8 cellular contexts compared by ENCODE assay signal in genomic region chr2:74186706-74187105, GRCh38. TPM values are rescaled to one million over a fixed set of nuclear protein-coding genes. Genes with fewer than 3 reads are reported as not detected.
DNase-seq lines count a peak whose midpoint lies in the region; ATAC-seq, FAIRE-seq and TF ChIP-seq lines count a peak whose summit lies in the region.
"Not testable (repeated sequence)": the region's sequence is repeated elsewhere in the genome, so short reads cannot be mapped to it uniquely, and the experiment has no call there.

No MANE protein-coding gene starts in this region.

- H3K4me1 Mint-ChIP-seq in activated CD4-positive, alpha-beta T cell treated with anti-CD3 and anti-CD28 coated beads, Interleukin-2, amount 10 ng/mL, durations not matched to agents 7 days and 5 days: peaks cover 26% of the 10 kb centered on the region
- H3K4me1 Mint-ChIP-seq in activated T-helper 17 cell treated with anti-CD3 and anti-CD28 coated beads, Interleukin-2, amount 50 U/mL, for 72 hours: not testable (repeated sequence)
- peaks cover 14% of the 10 kb centered on the region for H3K4me1 Mint-ChIP-seq in memory B cell

- not testable (repeated sequence) for H3K9me3 Mint-ChIP-seq in activated CD4-positive, alpha-beta T cell treated with anti-CD3 and anti-CD28 coated beads, Interleukin-2, amount 10 ng/mL, durations not matched to agents 7 days and 5 days; activated T-helper 17 cell treated with anti-CD3 and anti-CD28 coated beads, Interleukin-2, amount 50 U/mL, for 72 hours; memory B cell

- peak overlapping the region; percentile 96 for H2AFZ ChIP-seq in K562 (ENCODE audit: low read depth, low read length)

- TF ChIP-seq CTCF in HL-60 (IDR thresholded peaks at IDR 0.05; ENCODE audit: insufficient read depth, low read length); RWPE1 (conservative IDR thresholded peaks at IDR 0.05; ENCODE audit: low read depth); K562 (IDR thresholded peaks at IDR 0.05 in 2 of 3, conservative IDR thresholded peaks at IDR 0.05 in 1 of 3; ENCODE audit: insufficient read depth in 2 of 3, low read depth in 1 of 3, low read length in 3 of 3); spleen (IDR thresholded peaks at IDR 0.05 in 8 of 11, conservative IDR thresholded peaks at IDR 0.05 in 3 of 11); upper lobe of right lung (IDR thresholded peaks at IDR 0.05): not testable (repeated sequence)

- H3K36me3 ChIP-seq in K562 (ENCODE audit: control insufficient read depth, insufficient read depth, low read length); spleen; upper lobe of right lung: not testable (repeated sequence)

- not testable (repeated sequence) for ATAC-seq in activated T-helper 17 cell treated with anti-CD3 and anti-CD28 coated beads, Interleukin-2, amount 50 U/mL, for 72 hours (replicated peaks); K562; memory B cell (ENCODE audit: low read depth); upper lobe of right lung

- H3K27ac ChIP-seq in HL-60 (replicated peaks): peak overlapping the region; percentile 98
- peak overlapping the region; percentile 19 for H3K27ac ChIP-seq in RWPE1
- peak overlapping the region; percentile 87 for H3K27ac ChIP-seq in K562 (ENCODE audit: extremely low read depth, low read depth, low read length)
- peak overlapping the region in 6 of 8 donors; percentile 84 to 99 (median 90) for H3K27ac ChIP-seq in spleen
- peak overlapping the region; percentile 78 for H3K27ac ChIP-seq in upper lobe of right lung

- BruUV-seq in K562 (replicated peaks; lab: Mats Ljungman, UMichigan): not testable (repeated sequence)

- POLR2A ChIA-PET in RWPE1 (lab: Yijun Ruan, JAX; ENCODE audit: low non-redundant PET); activated CD4-positive, alpha-beta T cell treated with anti-CD3 and anti-CD28 coated beads, Interleukin-2, amount 10 ng/mL, durations not matched to agents 7 days and 5 days (lab: Charles Lee): not testable (repeated sequence)
- POLR2A ChIA-PET in K562 (lab: Yijun Ruan, JAX): interaction anchor here (1.3 to 4.8 kb wide), 2 partner anchors 11 to 19 kb away, joined by 4 to 38 read pairs; partner anchors contain the start of gene MTHFD2

- not testable (repeated sequence) for TF ChIP-seq EP300 in K562 (IDR thresholded peaks at IDR 0.05; ENCODE audit: low read length)

- H3K79me2 ChIP-seq in K562 (ENCODE audit: control insufficient read depth, insufficient read depth, low read length): not testable (repeated sequence)

- H3K4me3 Mint-ChIP-seq in activated CD4-positive, alpha-beta T cell treated with anti-CD3 and anti-CD28 coated beads, Interleukin-2, amount 10 ng/mL, durations not matched to agents 7 days and 5 days; memory B cell: not testable (repeated sequence)
- H3K4me3 Mint-ChIP-seq in activated T-helper 17 cell treated with anti-CD3 and anti-CD28 coated beads, Interleukin-2, amount 50 U/mL, for 72 hours: peak overlapping the region; percentile 71

- H3K27ac Mint-ChIP-seq in activated CD4-positive, alpha-beta T cell treated with anti-CD3 and anti-CD28 coated beads, Interleukin-2, amount 10 ng/mL, durations not matched to agents 7 days and 5 days: peak overlapping the region; percentile 54
- H3K27ac Mint-ChIP-seq in activated T-helper 17 cell treated with anti-CD3 and anti-CD28 coated beads, Interleukin-2, amount 50 U/mL, for 72 hours: not testable (repeated sequence)
- H3K27ac Mint-ChIP-seq in memory B cell: peak overlapping the region; percentile 92

- TF ChIP-seq POLR2A in K562 (conservative IDR thresholded peaks at IDR 0.05); spleen (IDR thresholded peaks at IDR 0.05): not testable (repeated sequence)

- not testable (repeated sequence) for H3K27me3 ChIP-seq in HL-60 (ENCODE audit: insufficient read depth, poor library complexity, severe bottlenecking); K562 (ENCODE audit: control insufficient read depth in 2 of 2, insufficient read depth in 2 of 2, low read length in 2 of 2); spleen (replicated peaks in 1 of 7); upper lobe of right lung

- not testable (repeated sequence) for H3K4me3 ChIP-seq in HL-60 (replicated peaks; ENCODE audit: insufficient read depth, low read length); K562; upper lobe of right lung
- H3K4me3 ChIP-seq in spleen: peak overlapping the region in 1 of 8 donors; percentile 57

- TF ChIP-seq RAD21 in K562 (CRISPR knock-in tag; conservative IDR thresholded peaks at IDR 0.05 in 1 of 2, IDR thresholded peaks at IDR 0.05 in 1 of 2): not testable (repeated sequence)

- not testable (repeated sequence) for H4K20me1 ChIP-seq in K562 (replicated peaks; ENCODE audit: control insufficient read depth, insufficient read depth, low read length)

- H3K9me1 ChIP-seq in K562 (ENCODE audit: control insufficient read depth, insufficient read depth, low read length): not testable (repeated sequence)

- FAIRE-seq in K562 (lab: Jason Lieb, UNC): not testable (repeated sequence)

- peak overlapping the region; percentile 70; the same call in 1 of the 2 replicates for H3K4me2 ChIP-seq in K562 (ENCODE audit: insufficient read depth, low read length)

- in situ Hi-C loops in K562 (cut with MboI): not testable (repeated sequence)

- intact Hi-C loops in K562 (cut with micrococcal nuclease): loop anchor here (1.0 kb wide), 1 partner anchor 12 kb away; the partner anchor contains the start of gene MTHFD2
- intact Hi-C loops in spleen (cut with DNase I; ENCODE audit: low total_unique reads); upper lobe of right lung (cut with DNase I): not testable (repeated sequence)

- H3K36me3 Mint-ChIP-seq in activated CD4-positive, alpha-beta T cell treated with anti-CD3 and anti-CD28 coated beads, Interleukin-2, amount 10 ng/mL, durations not matched to agents 7 days and 5 days (ENCODE audit: low read depth); activated T-helper 17 cell treated with anti-CD3 and anti-CD28 coated beads, Interleukin-2, amount 50 U/mL, for 72 hours (ENCODE audit: low read depth); memory B cell: not testable (repeated sequence)

- CTCF ChIA-PET in RWPE1 (lab: Yijun Ruan, JAX); K562 (lab: Yijun Ruan, JAX; ENCODE audit: low intra/inter-chr PET ratio): not testable (repeated sequence)
- CTCF ChIA-PET in activated CD4-positive, alpha-beta T cell treated with anti-CD3 and anti-CD28 coated beads, Interleukin-2, amount 10 ng/mL, durations not matched to agents 7 days and 5 days (lab: Charles Lee): interaction anchor here (0.8 to 11.1 kb wide), 3 partner anchors 12 to 32 kb away, joined by 3 to 83 read pairs (median 8); partner anchors contain the start of gene MTHFD2

- H3K9me3 ChIP-seq in K562 (replicated peaks; ENCODE audit: control insufficient read depth, insufficient read depth, low read depth, low read length); spleen; upper lobe of right lung: not testable (repeated sequence)

- WGBS in K562 (ENCODE audit: insufficient coverage, low coverage, missing lambda C conversion rate): 94% methylated on average over 11 of the region's 15 CpGs
- 94 to 97% (median 96%) methylated on average over 15 of the region's 15 CpGs for WGBS in spleen, 5 donors

- H3K4me1 ChIP-seq in K562 (replicated peaks in 1 of 2; ENCODE audit: control insufficient read depth in 2 of 2, insufficient read depth in 2 of 2, low read length in 2 of 2) (peaks cover 16 to 20% of the 10 kb centered on the region in 2 experiments), spleen (peaks cover 3 to 55% (median 23%) of the 10 kb centered on the region in 6 donors), upper lobe of right lung (peaks cover 12% of the 10 kb centered on the region)

- H3K27me3 Mint-ChIP-seq in activated CD4-positive, alpha-beta T cell treated with anti-CD3 and anti-CD28 coated beads, Interleukin-2, amount 10 ng/mL, durations not matched to agents 7 days and 5 days; activated T-helper 17 cell treated with anti-CD3 and anti-CD28 coated beads, Interleukin-2, amount 50 U/mL, for 72 hours; memory B cell: not testable (repeated sequence)

- DNase-seq in HL-60 (ENCODE audit: low read depth in 1 of 2, low spot score in 1 of 2); RWPE1 (ENCODE audit: low spot score); activated CD4-positive, alpha-beta T cell treated with anti-CD3 and anti-CD28 coated beads, Interleukin-2, amount 10 ng/mL, durations not matched to agents 7 days and 5 days; K562 (ENCODE audit: extremely low read depth in 1 of 4, low spot score in 3 of 4); memory B cell (ENCODE audit: low spot score in 2 of 2); spleen; upper lobe of right lung: not testable (repeated sequence)

- peak overlapping the region; percentile 55 to 68; a peak in 3 of 4 replicates for H3K9ac ChIP-seq in K562 (ENCODE audit: insufficient read depth in 1 of 2, low read depth in 2 of 2, low read length in 2 of 2)

RNA-seq across cellular contexts. Expression of gene MOB1A, which starts 8.0 kb away (rescaled TPM):
- total RNA-seq in activated CD4-positive, alpha-beta T cell treated with anti-CD3 and anti-CD28 coated beads, Interleukin-2, amount 10 ng/mL, durations not matched to agents 7 days and 5 days: 100 to 1,000 TPM; 163 to 165 TPM
- total RNA-seq in activated T-helper 17 cell treated with anti-CD3 and anti-CD28 coated beads, Interleukin-2, amount 50 U/mL, for 72 hours: 100 to 1,000 TPM; 155 to 159 TPM
- 29.1 and 59.2 TPM in 2 replicates for total RNA-seq in K562 (2011; cell fraction: chromatin; rRNA removed; ENCODE audit: low replicate concordance)
- total RNA-seq in K562 (2011; cell fraction: nucleolus; rRNA removed): 17.2 and 18.4 TPM in 2 replicates
- total RNA-seq in K562 (2011; cell fraction: nucleoplasm; rRNA removed): 56.6 and 101 TPM in 2 replicates
- total RNA-seq in K562 (2014; rRNA removed) (53.5 and 60.5 TPM in 2 replicates), K562 (2014; rRNA removed; fragmentation: Illumina TruSeq; extraction: Trizol) (93.3 and 96.5 TPM in 2 replicates), K562 (2015; rRNA removed; fragmentation: Illumina TruSeq; extraction: Trizol) (84.6 and 97.7 TPM in 2 replicates), K562 (2021) (99.2 and 100 TPM in 2 replicates), spleen (100 to 1,000 TPM; 144 to 198 (median 177) TPM), upper lobe of right lung (120 TPM)
- polyA plus RNA-seq in K562 (2011; rRNA removed) (50.4 and 93.1 TPM in 2 replicates), K562 (2014; fragmentation: Illumina TruSeq; extraction: Trizol) (52.6 and 60.2 TPM in 2 replicates), K562 (2014; fragmentation: Nextera tagmentation; extraction: Ambion mirVana) (10 to 100 TPM; 24.8 to 27.0 TPM), K562 (2014; rRNA removed) (46.7 and 57.3 TPM in 2 replicates), spleen (10 to 100 TPM; 55.0 to 87.1 (median 62.8) TPM)
- 17.5 and 28.8 TPM in 2 replicates for polyA plus RNA-seq in K562 (2011; cell fraction: cytosol; rRNA removed)
- polyA plus RNA-seq in K562 (2011; cell fraction: nucleus; rRNA removed): 14.6 and 15.4 TPM in 2 replicates
- 39.7 and 47.2 TPM in 2 replicates for polyA plus RNA-seq in K562 (2012)
- 85.7 and 103 TPM in 2 replicates for polyA minus RNA-seq in K562 (2011; rRNA and poly(A)+ RNA removed)
- 15.6 and 30.0 TPM in 2 replicates for polyA minus RNA-seq in K562 (2011; cell fraction: cytosol; rRNA and poly(A)+ RNA removed)
- 10.2 and 12.0 TPM in 2 replicates for polyA minus RNA-seq in K562 (2011; cell fraction: nucleus; rRNA and poly(A)+ RNA removed)

RNA-seq across cellular contexts. Expression of gene MTHFD2, which starts 11.7 kb away (rescaled TPM):
- total RNA-seq in activated CD4-positive, alpha-beta T cell treated with anti-CD3 and anti-CD28 coated beads, Interleukin-2, amount 10 ng/mL, durations not matched to agents 7 days and 5 days: 100 to 1,000 TPM; 129 to 130 TPM
- 100 to 1,000 TPM; 281 to 284 TPM for total RNA-seq in activated T-helper 17 cell treated with anti-CD3 and anti-CD28 coated beads, Interleukin-2, amount 50 U/mL, for 72 hours
- 103 and 165 TPM in 2 replicates for total RNA-seq in K562 (2011; cell fraction: chromatin; rRNA removed; ENCODE audit: low replicate concordance)
- 57.2 and 63.5 TPM in 2 replicates for total RNA-seq in K562 (2011; cell fraction: nucleolus; rRNA removed)
- 91.3 and 130 TPM in 2 replicates for total RNA-seq in K562 (2011; cell fraction: nucleoplasm; rRNA removed)
- total RNA-seq in K562 (2014; rRNA removed) (145 and 160 TPM in 2 replicates), K562 (2014; rRNA removed; fragmentation: Illumina TruSeq; extraction: Trizol) (234 and 297 TPM in 2 replicates), K562 (2015; rRNA removed; fragmentation: Illumina TruSeq; extraction: Trizol) (110 and 113 TPM in 2 replicates), K562 (2021) (238 and 255 TPM in 2 replicates), spleen (10 to 100 TPM; 32.5 to 71.1 (median 45.1) TPM), upper lobe of right lung (62.2 TPM)
- polyA plus RNA-seq in K562 (2011; rRNA removed) (219 and 308 TPM in 2 replicates), K562 (2014; fragmentation: Illumina TruSeq; extraction: Trizol) (175 and 209 TPM in 2 replicates), K562 (2014; fragmentation: Nextera tagmentation; extraction: Ambion mirVana) (100 to 1,000 TPM; 476 to 520 TPM), K562 (2014; rRNA removed) (218 and 221 TPM in 2 replicates), spleen (10 to 100 TPM; 17.8 to 35.8 (median 26.8) TPM)
- polyA plus RNA-seq in K562 (2011; cell fraction: cytosol; rRNA removed): 104 and 118 TPM in 2 replicates
- 61.1 and 65.9 TPM in 2 replicates for polyA plus RNA-seq in K562 (2011; cell fraction: nucleus; rRNA removed)
- 129 and 393 TPM in 2 replicates for polyA plus RNA-seq in K562 (2012)
- 245 and 259 TPM in 2 replicates for polyA minus RNA-seq in K562 (2011; rRNA and poly(A)+ RNA removed)
- polyA minus RNA-seq in K562 (2011; cell fraction: cytosol; rRNA and poly(A)+ RNA removed): 78.1 and 90.0 TPM in 2 replicates
- polyA minus RNA-seq in K562 (2011; cell fraction: nucleus; rRNA and poly(A)+ RNA removed): 27.5 and 32.1 TPM in 2 replicates

RNA-seq across cellular contexts. Expression of gene BOLA3, which starts 39.0 kb away (rescaled TPM):
- total RNA-seq in activated CD4-positive, alpha-beta T cell treated with anti-CD3 and anti-CD28 coated beads, Interleukin-2, amount 10 ng/mL, durations not matched to agents 7 days and 5 days: 10 to 100 TPM; 53.3 to 63.2 TPM
- total RNA-seq in activated T-helper 17 cell treated with anti-CD3 and anti-CD28 coated beads, Interleukin-2, amount 50 U/mL, for 72 hours: 10 to 100 TPM; 35.7 to 51.7 TPM
- total RNA-seq in K562 (2011; cell fraction: chromatin; rRNA removed; ENCODE audit: low replicate concordance): 14.4 and 23.0 TPM in 2 replicates
- 18.7 and 26.0 TPM in 2 replicates for total RNA-seq in K562 (2011; cell fraction: nucleolus; rRNA removed)
- 32.8 and 60.1 TPM in 2 replicates for total RNA-seq in K562 (2011; cell fraction: nucleoplasm; rRNA removed)
- total RNA-seq in K562 (2014; rRNA removed) (219 and 255 TPM in 2 replicates), K562 (2014; rRNA removed; fragmentation: Illumina TruSeq; extraction: Trizol) (149 and 159 TPM in 2 replicates), K562 (2015; rRNA removed; fragmentation: Illumina TruSeq; extraction: Trizol) (205 and 206 TPM in 2 replicates), K562 (2021) (164 and 214 TPM in 2 replicates), spleen (10 to 100 TPM; 12.6 to 39.8 (median 18.8) TPM), upper lobe of right lung (19.5 TPM)
- polyA plus RNA-seq in K562 (2011; rRNA removed) (105 and 175 TPM in 2 replicates), K562 (2014; fragmentation: Illumina TruSeq; extraction: Trizol) (280 and 324 TPM in 2 replicates), K562 (2014; fragmentation: Nextera tagmentation; extraction: Ambion mirVana) (100 to 1,000 TPM; 328 to 385 TPM), K562 (2014; rRNA removed) (352 and 619 TPM in 2 replicates), spleen (10 to 100 TPM; 33.6 to 41.4 (median 39.3) TPM)
- polyA plus RNA-seq in K562 (2011; cell fraction: cytosol; rRNA removed): 82.7 and 104 TPM in 2 replicates
- 23.7 and 24.3 TPM in 2 replicates for polyA plus RNA-seq in K562 (2011; cell fraction: nucleus; rRNA removed)
- 92.8 and 261 TPM in 2 replicates for polyA plus RNA-seq in K562 (2012)
- 19.9 and 35.3 TPM in 2 replicates for polyA minus RNA-seq in K562 (2011; rRNA and poly(A)+ RNA removed)
- 13.4 and 28.6 TPM in 2 replicates for polyA minus RNA-seq in K562 (2011; cell fraction: cytosol; rRNA and poly(A)+ RNA removed)
- 10.4 and 12.7 TPM in 2 replicates for polyA minus RNA-seq in K562 (2011; cell fraction: nucleus; rRNA and poly(A)+ RNA removed)

Comparison
In these comparisons a context has a peak if more than half of its experiments do, and no peak if none do; other contexts are left out.
1. H3K27ac ChIP-seq: peak in every context shown above with its lines; median percentile 98 in HL-60; 90 in spleen; 87 in K562; 78 in upper lobe of right lung; 19 in RWPE1.